ENCODE assay signal across 9 cellular contexts in genomic region chr5:100623719-100624118, GRCh38.
DNase-seq lines count a peak whose midpoint lies in the region; ATAC-seq and TF ChIP-seq lines count a peak whose summit lies in the region.
"Had no signal": no experiment of that assay in that cellular context is flagged by ENCODE, and none has a peak within 500 bp of the region (broad histone marks: within the 10 kb centered on the region; RNA-seq: fewer than 3 reads in every experiment).

No MANE protein-coding gene starts in this region.

- intact Hi-C loops in Calu3 (cut with micrococcal nuclease; ENCODE audit: unreplicated experiment), result loop anchor here (1.0 to 5.0 kb wide), 6 partner anchors 146 to 1055 kb away; no protein-coding TSS in a partner anchor

- H3K4me1 Mint-ChIP-seq in Calu3 (ENCODE audit: low read depth, unreplicated experiment), result no peaks in the 10 kb centered on the region

- H3K4me3 ChIP-seq in fibroblast of villous mesenchyme (ENCODE audit: low read depth, low read length), result no peak overlapping the region

- TF ChIP-seq CTCF in Calu3 (IDR thresholded peaks at IDR 0.05; ENCODE audit: unreplicated experiment) (peak; percentile 51), fibroblast of villous mesenchyme (IDR thresholded peaks at IDR 0.05; ENCODE audit: insufficient read depth, low read depth, low read length) (peak; percentile 75)

- H3K27ac Mint-ChIP-seq in Calu3 (ENCODE audit: unreplicated experiment), result no peak overlapping the region

- no peak overlapping the region for H3K27ac ChIP-seq in substantia nigra (ENCODE audit: low read depth, low read length, poor library complexity, severe bottlenecking)
- H3K27ac ChIP-seq: parathyroid adenoma had no signal

- no peak overlapping the region for H3K4me3 Mint-ChIP-seq in Calu3 (ENCODE audit: low read depth, unreplicated experiment)

- no peaks in the 10 kb centered on the region for H3K27me3 Mint-ChIP-seq in Calu3 (ENCODE audit: unreplicated experiment)

- ATAC-seq in GM19035 (IDR thresholded peaks at IDR 0.05; ENCODE audit: unreplicated experiment) (peak; percentile 84), HG03196 (IDR thresholded peaks at IDR 0.05; ENCODE audit: unreplicated experiment) (peak; percentile 77)
- ATAC-seq in stimulated activated naive CD8-positive, alpha-beta T cell treated with anti-CD3 and anti-CD28 coated beads, Interleukin-15, Interleukin-2, amounts not matched to agents 100 U/mL and 50 U/mL, for 24 hours, result no peak

- H3K9me3 Mint-ChIP-seq in Calu3 (ENCODE audit: low read depth, unreplicated experiment), result no peaks in the 10 kb centered on the region

- no peak for DNase-seq in Calu3
- peak; percentile 60 for DNase-seq in RPMI8226
- peak; percentile 50 for DNase-seq in fibroblast of villous mesenchyme (ENCODE audit: low read depth)
- no peak for DNase-seq in SKM-1 treated with dmso at 0.1 percent for 144 hours (lab: John Stamatoyannopoulos, UW; ENCODE audit: unreplicated experiment)
- no peak for DNase-seq in stimulated activated naive CD8-positive, alpha-beta T cell treated with anti-CD3 and anti-CD28 coated beads, Interleukin-15, Interleukin-2, amounts not matched to agents 100 U/mL and 50 U/mL, for 24 hours
- DNase-seq in substantia nigra (lab: John Stamatoyannopoulos, UW), result no peak

- H3K36me3 Mint-ChIP-seq in Calu3 (ENCODE audit: insufficient read depth, unreplicated experiment), result no peaks in the 10 kb centered on the region

- no TSS peak for BruUV-seq in Calu3 (replicated peaks; lab: Mats Ljungman, UMichigan)

- CTCF ChIA-PET in Calu3 (lab: Charles Lee), result interaction anchor here (1.0 kb wide), 1 partner anchor 724 kb away, joined by 3 read pairs; no protein-coding TSS in a partner anchor

Comparison
In these comparisons a context has a peak if more than half of its experiments do, and no peak if none do; other contexts are left out.
1. DNase-seq: peak in RPMI8226 (single experiment) and fibroblast of villous mesenchyme (single experiment); none in Calu3 (single experiment), SKM-1 treated with dmso at 0.1 percent for 144 hours (single experiment), stimulated activated naive CD8-positive, alpha-beta T cell treated with anti-CD3 and anti-CD28 coated beads, Interleukin-15, Interleukin-2, amounts not matched to agents 100 U/mL and 50 U/mL, for 24 hours (single experiment) and substantia nigra (0 of 49).